Comparison of ENCODE assay signal across 8 cellular contexts in genomic region chr19:35901854-35902661, GRCh38. TPM values are rescaled to one million over a fixed set of nuclear protein-coding genes. Genes with fewer than 3 reads are reported as not detected.
DNase-seq lines count a peak whose midpoint lies in the region; ATAC-seq and TF ChIP-seq lines count a peak whose summit lies in the region.

Gene HCST, plus strand, starts transcription at chr19:35902529. Its CDS starts 65 bp downstream, at chr19:35902594.

- no peaks in the 10 kb centered on the region for H3K27me3 ChIP-seq in duodenal mucosa (ENCODE audit: control insufficient read depth in 1 of 2, insufficient read depth in 2 of 2, low read length in 2 of 2)

- peaks cover 14% of the 10 kb centered on the region for H3K4me1 Mint-ChIP-seq in nephron

- TF ChIP-seq CTCF in AG10803 (conservative IDR thresholded peaks at IDR 0.05; ENCODE audit: low read length) (no peak), nephron (IDR thresholded peaks at IDR 0.05; ENCODE audit: unreplicated experiment in 3 of 3) (no peak)

- H3K4me3 ChIP-seq in AG10803 (ENCODE audit: low read length) (peak within 1 kb of the TSS; percentile 33), duodenal mucosa (ENCODE audit: low read depth in 1 of 2, low read length in 2 of 2) (peak within 1 kb of the TSS; percentile 57 to 82)

- H3K27me3 Mint-ChIP-seq in nephron (ENCODE audit: low read depth): peaks cover 19% of the 10 kb centered on the region

- peak within 1 kb of the TSS; percentile 73 for H3K27ac ChIP-seq in duodenal mucosa (ENCODE audit: low read depth, low read length)

- DNase-seq in AG10803 (ENCODE audit: low read depth) (peak; percentile 93), NCI-H748 treated with DMSO at 0.1 percent for 48 hours (lab: John Stamatoyannopoulos, UW) (no peak), DMS79 (lab: John Stamatoyannopoulos, UW) (no peak)

- no peaks in the 10 kb centered on the region for H3K9me3 ChIP-seq in duodenal mucosa (ENCODE audit: control insufficient read depth in 1 of 2, low read length in 2 of 2)

- peak within 1 kb of the TSS; percentile 29 to 72 for H3K9ac ChIP-seq in duodenal mucosa (ENCODE audit: low read depth in 1 of 2, low read length in 2 of 2)

- H3K9me3 Mint-ChIP-seq in nephron: no peaks in the 10 kb centered on the region

- peak; percentile 48 for TF ChIP-seq POLR2A in GM19193 (IDR thresholded peaks at IDR 0.05; ENCODE audit: extremely low read depth, insufficient read depth, insufficient read length)

- peaks cover 0 to 26% of the 10 kb centered on the region in 2 donors for H3K4me1 ChIP-seq in duodenal mucosa (ENCODE audit: control insufficient read depth in 1 of 2, insufficient read depth in 2 of 2, low read length in 2 of 2)

- H3K36me3 Mint-ChIP-seq in nephron (ENCODE audit: low read depth): no peaks in the 10 kb centered on the region

- H3K27ac Mint-ChIP-seq in nephron: peak within 1 kb of the TSS in 2 of 3 experiments; percentile 23 to 83

- ATAC-seq in GM18873 (IDR thresholded peaks at IDR 0.05; ENCODE audit: low FRiP score, unreplicated experiment): no peak

- H3K4me3 Mint-ChIP-seq in nephron: peak within 1 kb of the TSS; percentile 80 to 97 (median 97)

- intact Hi-C loops in T-helper 2 cell treated with Interferon-gamma antibody and Interleukin-4, amounts not matched to agents 100 ng/mL and 5 ng/mL, for 36 hours (cut with micrococcal nuclease): loop anchor here (2.0 to 5.0 kb wide), 2 partner anchors 157 to 190 kb away; partner anchors contain the start of genes PSENEN and U2AF1L4

- no peaks in the 10 kb centered on the region for H3K36me3 ChIP-seq in duodenal mucosa (ENCODE audit: control insufficient read depth in 1 of 2, insufficient read depth in 2 of 2, low read length in 2 of 2)

RNA-seq across cellular contexts. Expression of gene HCST, which starts in this region (rescaled TPM):
- total RNA-seq in T-helper 2 cell treated with Interferon-gamma antibody and Interleukin-4, amounts not matched to agents 100 ng/mL and 5 ng/mL, for 36 hours: 93.1 and 96.2 TPM in 2 replicates
